ENCODE assay signal across 1 cellular context in genomic region chr2:25832897-25833296, GRCh38.
TF ChIP-seq lines count a peak whose summit lies in the region.

No MANE protein-coding gene starts in this region.

TF ChIP-seq in HCT116, 20 proteins besides CTCF, POLR2A, EP300 and RAD21 (continued from another document):
- TF ChIP-seq REST (IDR thresholded peaks at IDR 0.05; ENCODE audit: low read depth) (no peak), YY1 (IDR thresholded peaks at IDR 0.05; ENCODE audit: extremely low read depth, insufficient replicate concordance, low read depth, low read length) (no peak)
